In the genomic region with DNA sequence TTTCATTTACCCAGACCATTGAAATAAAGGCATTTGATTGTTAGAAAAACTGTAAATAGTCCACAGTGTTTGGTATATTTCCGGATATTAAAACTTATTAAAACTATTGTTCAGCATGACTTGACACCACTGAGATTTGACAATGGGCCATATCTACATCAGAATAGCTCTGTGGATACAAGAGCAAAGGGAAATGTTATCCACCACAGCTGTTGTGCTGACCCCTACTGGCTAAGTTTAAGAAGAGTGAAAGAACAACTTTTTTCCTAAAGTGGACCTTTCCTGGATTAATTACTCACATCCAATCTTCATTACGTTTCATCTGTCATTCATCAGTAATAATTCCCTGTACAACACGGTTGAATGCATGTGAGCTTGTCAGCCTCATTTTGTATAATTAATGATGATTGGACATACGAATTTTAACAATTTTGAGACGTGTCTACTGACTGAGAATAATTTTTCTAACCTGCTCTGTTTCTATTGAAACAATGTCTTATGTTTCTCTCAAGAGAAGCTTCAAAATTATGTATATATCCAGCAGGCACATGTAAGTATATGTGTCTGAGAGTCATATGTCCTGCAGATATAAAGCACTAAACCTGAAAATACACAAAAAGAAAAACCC, we compare ENCODE assay signal across 8 cellular contexts.
DNase-seq lines count a peak whose midpoint lies in the region; ATAC-seq and FAIRE-seq lines count a peak whose summit lies in the region.

No MANE protein-coding gene starts in this region.

- no peak overlapping the region for H2BK120ac ChIP-seq in mesenchymal stem cell (ENCODE audit: low read depth, low read length)

- no peak overlapping the region for H3K9ac ChIP-seq in mesenchymal stem cell (ENCODE audit: low read length)

- H3K4me2 ChIP-seq in mesenchymal stem cell (ENCODE audit: low read length, poor library complexity, severe bottlenecking), result no peak overlapping the region

- no peak overlapping the region for H2AFZ ChIP-seq in mesenchymal stem cell (ENCODE audit: low read depth, low read length)

- no peak overlapping the region for H2BK15ac ChIP-seq in mesenchymal stem cell (ENCODE audit: low read depth, poor library complexity, severe bottlenecking)

- H3K23ac ChIP-seq in mesenchymal stem cell (ENCODE audit: low read length in 2 of 2), result no peak overlapping the region

- no peak overlapping the region for H2BK5ac ChIP-seq in mesenchymal stem cell (ENCODE audit: low read depth, low read length, poor library complexity, severe bottlenecking)

- ATAC-seq in aorta (ENCODE audit: low FRiP score) (no peak), HG03097 (IDR thresholded peaks at IDR 0.05; ENCODE audit: low FRiP score, unreplicated experiment) (no peak)

- no peak overlapping the region for H4K8ac ChIP-seq in mesenchymal stem cell (ENCODE audit: low read length)

- H3K27me3 ChIP-seq in mesenchymal stem cell (ENCODE audit: control insufficient read depth in 1 of 2, insufficient read depth in 1 of 2, low read length in 2 of 2) (no peaks in the 10 kb centered on the region), aorta (ENCODE audit: control insufficient read depth in 1 of 2, insufficient read depth in 2 of 2, low read length in 1 of 2) (no peaks in the 10 kb centered on the region)

- H3K14ac ChIP-seq in mesenchymal stem cell (ENCODE audit: low read length in 2 of 2), result no peak overlapping the region

- no peaks in the 10 kb centered on the region for H3K4me1 ChIP-seq in mesenchymal stem cell (ENCODE audit: control insufficient read depth, insufficient read depth, low read depth, low read length)
- H3K4me1 ChIP-seq in aorta (ENCODE audit: control insufficient read depth in 1 of 2, insufficient read depth in 2 of 2, low read length in 2 of 2), result no peaks in the 10 kb centered on the region

- H3K4me3 ChIP-seq in mesenchymal stem cell (ENCODE audit: insufficient read depth in 1 of 2, low read depth in 1 of 2, low read length in 2 of 2), result no peak overlapping the region
- H3K4me3 ChIP-seq in aorta (ENCODE audit: low read length in 2 of 2), result no peak overlapping the region

- H4K91ac ChIP-seq in mesenchymal stem cell (ENCODE audit: low read length), result no peak overlapping the region

- no peak for FAIRE-seq in frontal cortex (lab: Jason Lieb, UNC)

- H2BK12ac ChIP-seq in mesenchymal stem cell (ENCODE audit: low read length in 2 of 2), result no peak overlapping the region

- no peaks in the 10 kb centered on the region for H3K79me1 ChIP-seq in mesenchymal stem cell (replicated peaks; ENCODE audit: low read length, poor library complexity, severe bottlenecking)

- no peak overlapping the region for H3K18ac ChIP-seq in mesenchymal stem cell (ENCODE audit: low read depth in 1 of 2, low read length in 2 of 2)

- no peak overlapping the region for H2AK5ac ChIP-seq in mesenchymal stem cell (ENCODE audit: low read length, severe bottlenecking)

- H3K9me3 ChIP-seq in mesenchymal stem cell (ENCODE audit: control insufficient read depth, low read length) (no peaks in the 10 kb centered on the region), aorta (ENCODE audit: control insufficient read depth, low read length) (no peaks in the 10 kb centered on the region)

- no peak overlapping the region for H3K4ac ChIP-seq in mesenchymal stem cell (ENCODE audit: low read depth in 1 of 2, low read length in 2 of 2)

- DNase-seq in GF-D8 (lab: John Stamatoyannopoulos, UW), result peak; percentile 2
- DNase-seq in Kasumi-1 (lab: John Stamatoyannopoulos, UW), result peak; percentile 72 to 73
- peak; percentile 55 for DNase-seq in amniotic epithelial cell (ENCODE audit: low read depth)
- peak; percentile 61 for DNase-seq in mesenchymal stem cell
- DNase-seq in activated effector memory CD4-positive, alpha-beta T cell treated with Interleukin-2 at 50 U/mL for 16 hours, result no peak
- DNase-seq in aorta, result no peak
- no peak for DNase-seq in frontal cortex (ENCODE audit: low spot score in 2 of 2)

- H3K27ac ChIP-seq in mesenchymal stem cell (ENCODE audit: low read length, poor library complexity, severe bottlenecking) (no peak overlapping the region), aorta (ENCODE audit: low read depth in 1 of 2, low read length in 2 of 2) (no peak overlapping the region)

- WGBS in mesenchymal stem cell, result 40% methylated on average over 1 of the region's 5 CpGs
- WGBS in aorta, 2 donors, result 11% methylated on average over 5 of the region's 5 CpGs

- H3K36me3 ChIP-seq in mesenchymal stem cell (ENCODE audit: control insufficient read depth in 1 of 2, insufficient read depth in 2 of 2, low read depth in 1 of 2, low read length in 2 of 2) (no peaks in the 10 kb centered on the region), aorta (ENCODE audit: control insufficient read depth in 1 of 2, insufficient read depth in 2 of 2, low read length in 1 of 2) (no peaks in the 10 kb centered on the region)

- intact Hi-C loops in aorta (cut with DNase I), result no loop called here

Comparison
In these comparisons a context has a peak if more than half of its experiments do, and no peak if none do; other contexts are left out.
1. DNase-seq: peak in GF-D8 (single experiment), Kasumi-1 (2 of 2), amniotic epithelial cell (single experiment) and mesenchymal stem cell (single experiment); none in activated effector memory CD4-positive, alpha-beta T cell treated with Interleukin-2 at 50 U/mL for 16 hours (single experiment), aorta (0 of 2) and frontal cortex (0 of 2).